In the genomic region with DNA sequence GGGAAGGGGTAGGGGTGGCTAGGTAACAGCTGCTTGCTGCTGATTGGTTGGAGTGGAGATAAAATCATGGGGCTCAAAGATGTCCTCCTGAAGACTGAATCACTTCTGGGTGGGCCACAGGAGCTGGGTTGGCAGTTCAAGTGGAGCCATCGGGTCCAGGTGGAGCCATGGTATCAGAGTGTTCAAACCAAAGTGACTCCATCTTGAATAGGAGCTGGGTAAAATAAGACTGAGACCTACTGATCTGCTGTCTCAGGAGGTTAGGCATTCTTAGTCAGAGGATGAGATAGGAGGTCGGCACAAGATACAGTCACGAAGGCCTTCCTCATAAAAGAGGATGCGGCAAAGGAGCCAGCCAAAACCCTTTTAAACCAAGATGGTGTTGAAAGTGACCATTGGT, we compare ENCODE assay signal across 32 cellular contexts.
"Had no signal": no experiment of that assay in that cellular context is flagged by ENCODE, and none has a peak within 500 bp of the region (broad histone marks: within the 10 kb centered on the region; RNA-seq: fewer than 3 reads in every experiment).

No MANE protein-coding gene starts in this region.

- H3K9me3 ChIP-seq: adrenal gland, body of pancreas, breast epithelium, Peyer's patch, SJSA1, SK-N-SH had no signal

- H3K27ac ChIP-seq: adrenal gland, body of pancreas, breast epithelium, KMS-11, Peyer's patch, SJSA1 had no signal

- FAIRE-seq: astrocyte, TTC549 had no signal

- H3K9ac ChIP-seq: KMS-11, SK-N-SH had no signal

- H3K4me2 ChIP-seq: KMS-11, SK-N-SH had no signal

- H3K4me1 ChIP-seq: adrenal gland, body of pancreas, breast epithelium, Peyer's patch, SJSA1 had no signal

- ATAC-seq: activated CD4-positive, alpha-beta T cell treated with anti-CD3 and anti-CD28 coated beads for 36 hours; activated CD4-positive, CD25-positive, alpha-beta regulatory T cell treated with anti-CD3 and anti-CD28 coated beads, Interleukin-2, amount 50 U/mL, for 24 hours; activated CD8-positive, alpha-beta T cell treated with anti-CD3 and anti-CD28 coated beads, Interleukin-2, amount 10 ng/mL, durations not matched to agents 7 days and 5 days; activated naive CD4-positive, alpha-beta T cell treated with anti-CD3 and anti-CD28 coated beads, Interleukin-2, amount 50 U/mL, for 72 hours; body of pancreas; PC-3 had no signal

- DNase-seq: activated CD4-positive, alpha-beta T cell treated with anti-CD3 and anti-CD28 coated beads for 36 hours; activated CD4-positive, alpha-beta T cell treated with anti-CD3 and anti-CD28 coated beads, Interleukin-2, amount 10 ng/mL, durations not matched to agents 7 days and 5 days; activated CD4-positive, alpha-beta T cell treated with anti-CD3 and anti-CD28 coated beads, Interleukin-2, amount 50 U/mL, for 48 hours; activated CD8-positive, alpha-beta T cell treated with anti-CD3 and anti-CD28 coated beads, Interleukin-2, amount 10 ng/mL, durations not matched to agents 7 days and 5 days; activated gamma-delta T cell; activated naive CD4-positive, alpha-beta T cell treated with anti-CD3 and anti-CD28 coated beads for 36 hours; activated T-cell treated with anti-CD3 and anti-CD28 coated beads, Interleukin-2, amount 50 U/mL, for 24 hours; adrenal gland; body of pancreas; NCI-H1092 treated with DMSO at 0.1 percent for 48 hours; NCI-H1417; NCI-H146; NCI-H187; NCI-H2029 treated with DMSO at 0.1 percent for 48 hours; NCI-H2107; NCI-H226; NCI-H446 treated with DMSO at 0.1 percent for 48 hours; NCI-H524; NCI-H69; NK-92 treated with Interleukin-12 subunit alpha and Interleukin-12 subunit beta, amount 100 ng/mL, for 24 hours; PC-3; Peyer's patch; RPMI8226; SHP77 treated with DMSO at 0.1 percent for 48 hours; SK-N-SH had no signal

- H3K27me3 ChIP-seq: adrenal gland, body of pancreas, breast epithelium, Peyer's patch, SJSA1 had no signal

- H3K4me3 ChIP-seq: adrenal gland, body of pancreas, breast epithelium, Peyer's patch, SJSA1 had no signal

- H3K36me3 ChIP-seq: adrenal gland, breast epithelium, Peyer's patch, SJSA1 had no signal
